ENCODE assay signal across 1 cellular context in genomic region chrX:10900585-10901289, GRCh38.
TF ChIP-seq lines count a peak whose summit lies in the region.

No MANE protein-coding gene starts in this region.

TF ChIP-seq in IMR-90, 13 proteins besides CTCF, POLR2A, EP300 and RAD21 (continued from another document):
- TF ChIP-seq USF2 (IDR thresholded peaks at IDR 0.05; ENCODE audit: low read depth, low read length), result no peak
- TF ChIP-seq FOS (IDR thresholded peaks at IDR 0.05; ENCODE audit: low read depth, low read length), result no peak
